ENCODE assay signal across 14 cellular contexts in genomic region chr18:33821503-33821902, GRCh38.
DNase-seq lines count a peak whose midpoint lies in the region; ATAC-seq and TF ChIP-seq lines count a peak whose summit lies in the region.
"Had no signal": no experiment of that assay in that cellular context is flagged by ENCODE, and none has a peak within 500 bp of the region (broad histone marks: within the 10 kb centered on the region; RNA-seq: fewer than 3 reads in every experiment).

No MANE protein-coding gene starts in this region.

- peak; percentile 25 for DNase-seq in AG10803 (ENCODE audit: low read depth)
- DNase-seq in RKO (ENCODE audit: low spot score) = peak; percentile 55
- peak; percentile 40 for DNase-seq in epithelial cell of prostate (ENCODE audit: low read depth, low spot score)
- no peak for DNase-seq in mesothelial cell of epicardium (ENCODE audit: low spot score in 2 of 2, unreplicated experiment in 2 of 2)
- DNase-seq in activated T-cell treated with anti-CD3 and anti-CD28 coated beads, Interleukin-2, amount 50 U/mL, for 24 hours = no peak
- DNase-seq in NCI-H510A (lab: John Stamatoyannopoulos, UW) = no peak
- DNase-seq: activated CD4-positive, alpha-beta T cell treated with anti-CD3 and anti-CD28 coated beads, Interleukin-2, amount 10 ng/mL, durations not matched to agents 24 days and 14 days; activated T-cell treated with anti-CD3 and anti-CD28 coated beads, Interleukin-2, amount 50 U/mL, for 72 hours; anterior cingulate cortex; DMS 273 treated with DMSO at 0.1 percent for 48 hours; mesendoderm; NCI-H510A treated with DMSO at 0.1 percent for 48 hours had no signal

- TF ChIP-seq CTCF in AG10803 (conservative IDR thresholded peaks at IDR 0.05; ENCODE audit: low read length) = no peak
- TF ChIP-seq CTCF in mesothelial cell of epicardium (IDR thresholded peaks at IDR 0.05; ENCODE audit: unreplicated experiment) = no peak

- H3K4me3 Mint-ChIP-seq in mesothelial cell of epicardium = peak overlapping the region; percentile 69
- H3K4me3 Mint-ChIP-seq in activated T-cell treated with anti-CD3 and anti-CD28 coated beads, Interleukin-2, amount 50 U/mL, for 24 hours = no peak overlapping the region
- H3K4me3 Mint-ChIP-seq: activated CD4-positive, alpha-beta T cell treated with anti-CD3 and anti-CD28 coated beads, Interleukin-2, amount 10 ng/mL, durations not matched to agents 24 days and 14 days; activated T-cell treated with anti-CD3 and anti-CD28 coated beads, Interleukin-2, amount 50 U/mL, for 72 hours had no signal

- peaks cover 12% of the 10 kb centered on the region for H3K9me3 Mint-ChIP-seq in mesothelial cell of epicardium
- H3K9me3 Mint-ChIP-seq in activated T-cell treated with anti-CD3 and anti-CD28 coated beads, Interleukin-2, amount 50 U/mL, for 24 hours = peaks cover 16% of the 10 kb centered on the region

- no peak overlapping the region for H3K4me3 ChIP-seq in AG10803 (ENCODE audit: low read length)

- no peaks in the 10 kb centered on the region for H3K27me3 Mint-ChIP-seq in mesothelial cell of epicardium (ENCODE audit: low read depth)
- no peaks in the 10 kb centered on the region for H3K27me3 Mint-ChIP-seq in activated T-cell treated with anti-CD3 and anti-CD28 coated beads, Interleukin-2, amount 50 U/mL, for 24 hours
- H3K27me3 Mint-ChIP-seq: activated CD4-positive, alpha-beta T cell treated with anti-CD3 and anti-CD28 coated beads, Interleukin-2, amount 10 ng/mL, durations not matched to agents 24 days and 14 days had no signal

- H3K27ac ChIP-seq in epithelial cell of prostate = peak overlapping the region; percentile 6

- H3K4me1 Mint-ChIP-seq in mesothelial cell of epicardium = no peaks in the 10 kb centered on the region
- no peaks in the 10 kb centered on the region for H3K4me1 Mint-ChIP-seq in activated T-cell treated with anti-CD3 and anti-CD28 coated beads, Interleukin-2, amount 50 U/mL, for 24 hours (ENCODE audit: low read depth)
- H3K4me1 Mint-ChIP-seq: activated CD4-positive, alpha-beta T cell treated with anti-CD3 and anti-CD28 coated beads, Interleukin-2, amount 10 ng/mL, durations not matched to agents 24 days and 14 days had no signal

- ATAC-seq in GM21423 (IDR thresholded peaks at IDR 0.05; ENCODE audit: unreplicated experiment) (no peak), HG02870 (IDR thresholded peaks at IDR 0.05; ENCODE audit: unreplicated experiment) (no peak)
- ATAC-seq: activated T-cell treated with anti-CD3 and anti-CD28 coated beads, Interleukin-2, amount 50 U/mL, for 72 hours had no signal

- H3K36me3 Mint-ChIP-seq in mesothelial cell of epicardium = no peaks in the 10 kb centered on the region
- H3K36me3 Mint-ChIP-seq in activated T-cell treated with anti-CD3 and anti-CD28 coated beads, Interleukin-2, amount 50 U/mL, for 24 hours (ENCODE audit: low read depth) = no peaks in the 10 kb centered on the region

- no peak overlapping the region for H3K27ac Mint-ChIP-seq in mesothelial cell of epicardium
- H3K27ac Mint-ChIP-seq in activated T-cell treated with anti-CD3 and anti-CD28 coated beads, Interleukin-2, amount 50 U/mL, for 24 hours = no peak overlapping the region
- H3K27ac Mint-ChIP-seq: activated CD4-positive, alpha-beta T cell treated with anti-CD3 and anti-CD28 coated beads, Interleukin-2, amount 10 ng/mL, durations not matched to agents 24 days and 14 days; activated T-cell treated with anti-CD3 and anti-CD28 coated beads, Interleukin-2, amount 50 U/mL, for 72 hours had no signal

Comparison
In these comparisons a context has a peak if more than half of its experiments do, and no peak if none do; other contexts are left out.
1. DNase-seq: peak in AG10803 (single experiment), RKO (single experiment) and epithelial cell of prostate (single experiment); none in mesothelial cell of epicardium (0 of 2), activated T-cell treated with anti-CD3 and anti-CD28 coated beads, Interleukin-2, amount 50 U/mL, for 24 hours (single experiment) and NCI-H510A (single experiment).